In genomic region chr5:159017787-159018186, GRCh38 we compare ENCODE assay signal across 8 cellular contexts.
DNase-seq lines count a peak whose midpoint lies in the region; ATAC-seq and TF ChIP-seq lines count a peak whose summit lies in the region.

No MANE protein-coding gene starts in this region.

- H3K27me3 Mint-ChIP-seq in progenitor cell of endocrine pancreas: peaks cover 9% of the 10 kb centered on the region
- H3K27me3 Mint-ChIP-seq in effector memory CD8-positive, alpha-beta T cell: peaks cover 20 to 50% of the 10 kb centered on the region in 2 donors

- H3K27ac Mint-ChIP-seq in progenitor cell of endocrine pancreas: no peak overlapping the region
- H3K27ac Mint-ChIP-seq in effector memory CD8-positive, alpha-beta T cell: no peak overlapping the region

- peaks cover 2% of the 10 kb centered on the region for H3K4me1 Mint-ChIP-seq in progenitor cell of endocrine pancreas (ENCODE audit: low read depth)
- peaks cover 0 to 5% of the 10 kb centered on the region in 2 donors for H3K4me1 Mint-ChIP-seq in effector memory CD8-positive, alpha-beta T cell (ENCODE audit: low read depth in 2 of 2)

- H3K4me3 ChIP-seq in HUES6 (ENCODE audit: low read depth, low read length) (peak overlapping the region; percentile 23), breast epithelium (no peak overlapping the region), mucosa of descending colon (no peak overlapping the region)

- H3K36me3 ChIP-seq in HUES6 (ENCODE audit: control insufficient read depth, insufficient read depth, low read length) (no peaks in the 10 kb centered on the region), breast epithelium (no peaks in the 10 kb centered on the region), mucosa of descending colon (ENCODE audit: low read depth) (no peaks in the 10 kb centered on the region)

- intact Hi-C loops in breast epithelium (cut with DNase I; ENCODE audit: low total_unique reads) (no loop called here), mucosa of descending colon (cut with DNase I, micrococcal nuclease) (no loop called here)

- H3K4me3 Mint-ChIP-seq in progenitor cell of endocrine pancreas (ENCODE audit: low read depth): no peak overlapping the region
- H3K4me3 Mint-ChIP-seq in effector memory CD8-positive, alpha-beta T cell: no peak overlapping the region

- H3K27ac ChIP-seq in HUES6 (ENCODE audit: low read depth, low read length) (peak overlapping the region; percentile 31; the same call in 1 of the 2 replicates), breast epithelium (peak overlapping the region; percentile 8 to 59)

- H3K27me3 ChIP-seq in HUES6 (ENCODE audit: control insufficient read depth, insufficient read depth, low read length) (no peaks in the 10 kb centered on the region), breast epithelium (no peaks in the 10 kb centered on the region)

- H3K9me3 Mint-ChIP-seq in progenitor cell of endocrine pancreas (ENCODE audit: low read depth): no peaks in the 10 kb centered on the region
- no peaks in the 10 kb centered on the region for H3K9me3 Mint-ChIP-seq in effector memory CD8-positive, alpha-beta T cell

- H3K9me3 ChIP-seq in HUES6 (ENCODE audit: control insufficient read depth, insufficient read depth, low read depth, low read length): no peaks in the 10 kb centered on the region
- H3K9me3 ChIP-seq in breast epithelium: no peaks in the 10 kb centered on the region
- no peaks in the 10 kb centered on the region for H3K9me3 ChIP-seq in mucosa of descending colon

- TF ChIP-seq CTCF in breast epithelium (IDR thresholded peaks at IDR 0.05) (no peak), mucosa of descending colon (IDR thresholded peaks at IDR 0.05) (no peak), progenitor cell of endocrine pancreas (IDR thresholded peaks at IDR 0.05; ENCODE audit: unreplicated experiment) (no peak)

- peak; percentile 88 for DNase-seq in EH (ENCODE audit: low read depth)
- no peak for DNase-seq in breast epithelium (ENCODE audit: low spot score in 2 of 2)
- peak in 2 of 3 donors; percentile 27 to 57 for DNase-seq in mucosa of descending colon
- DNase-seq in progenitor cell of endocrine pancreas (ENCODE audit: low spot score, unreplicated experiment): no peak
- DNase-seq in effector memory CD8-positive, alpha-beta T cell: no peak
- DNase-seq in activated CD8-positive, alpha-beta memory T cell treated with anti-CD3 and anti-CD28 coated beads for 24 hours: no peak

- H3K36me3 Mint-ChIP-seq in progenitor cell of endocrine pancreas (ENCODE audit: insufficient read depth): no peaks in the 10 kb centered on the region
- H3K36me3 Mint-ChIP-seq in effector memory CD8-positive, alpha-beta T cell (ENCODE audit: insufficient read depth): no peaks in the 10 kb centered on the region

- H3K4me1 ChIP-seq in HUES6 (ENCODE audit: control insufficient read depth, insufficient read depth, low read length): peaks cover 20% of the 10 kb centered on the region
- peaks cover 0 to 5% of the 10 kb centered on the region in 2 donors for H3K4me1 ChIP-seq in breast epithelium
- H3K4me1 ChIP-seq in mucosa of descending colon (ENCODE audit: low read depth): no peaks in the 10 kb centered on the region

- no peak overlapping the region for H3K9ac ChIP-seq in HUES6 (ENCODE audit: low read length)

- no peak for TF ChIP-seq POLR2A in breast epithelium (IDR thresholded peaks at IDR 0.05)

- peak; percentile 22 for ATAC-seq in mucosa of descending colon
- ATAC-seq in HG03439 (IDR thresholded peaks at IDR 0.05; ENCODE audit: unreplicated experiment): no peak
- no peak for ATAC-seq in effector memory CD8-positive, alpha-beta T cell (replicated peaks)

Comparison
In these comparisons a context has a peak if more than half of its experiments do, and no peak if none do; other contexts are left out.
1. DNase-seq: peak in EH (single experiment) and mucosa of descending colon (2 of 3); none in breast epithelium (0 of 2), progenitor cell of endocrine pancreas (single experiment), effector memory CD8-positive, alpha-beta T cell (0 of 3) and activated CD8-positive, alpha-beta memory T cell treated with anti-CD3 and anti-CD28 coated beads for 24 hours (single experiment).